In genomic region chr3:152299243-152299976, GRCh38 we compare ENCODE assay signal across 8 cellular contexts. TPM values are rescaled to one million over a fixed set of nuclear protein-coding genes. Genes with fewer than 3 reads are reported as not detected.
A peak's percentile ranks its signal among the peaks of the same experiment; 100 is the strongest.
DNase-seq lines count a peak whose midpoint lies in the region; ATAC-seq, FAIRE-seq and TF ChIP-seq lines count a peak whose summit lies in the region.

No MANE protein-coding gene starts in this region.

- TF ChIP-seq POLR2A in GM12892 (IDR thresholded peaks at IDR 0.05; ENCODE audit: low read depth, low read length), result no peak

- no peak for FAIRE-seq in GM12892 (lab: Jason Lieb, UNC)

- no peak for DNase-seq in activated CD4-positive, CD25-positive, alpha-beta regulatory T cell treated with anti-CD3 and anti-CD28 coated beads, Interleukin-2, amount 50 U/mL, for 72 hours
- no peak for DNase-seq in T-helper 2 cell treated with Interferon-gamma antibody and Interleukin-4, amounts not matched to agents 5 μg/mL and 100 μg/mL, for 36 hours (ENCODE audit: low spot score)
- DNase-seq in fibroblast of mammary gland (ENCODE audit: low read depth) (no peak), skeletal muscle cell (ENCODE audit: low read depth) (no peak), GM13976 (ENCODE audit: low spot score) (no peak), GM12892 (ENCODE audit: insufficient read length) (no peak), NCI-H1417 treated with DMSO at 0.1 percent for 48 hours (lab: John Stamatoyannopoulos, UW) (no peak)

- no peaks in the 10 kb centered on the region for H3K27me3 Mint-ChIP-seq in T-helper 2 cell treated with Interferon-gamma antibody and Interleukin-4, amounts not matched to agents 5 μg/mL and 100 μg/mL, for 36 hours (ENCODE audit: low read depth)

- TF ChIP-seq CTCF in fibroblast of mammary gland (conservative IDR thresholded peaks at IDR 0.05; ENCODE audit: control insufficient read depth, insufficient read depth, low read depth, low read length), result no peak
- TF ChIP-seq CTCF in GM13976 (IDR thresholded peaks at IDR 0.05; ENCODE audit: borderline replicate concordance, control extremely low read depth, extremely low read depth, insufficient read depth, missing control alignments), result no peak

- H3K27ac Mint-ChIP-seq in T-helper 2 cell treated with Interferon-gamma antibody and Interleukin-4, amounts not matched to agents 5 μg/mL and 100 μg/mL, for 36 hours, result peak overlapping the region; percentile 77

- peak overlapping the region; percentile 76 for H3K4me3 Mint-ChIP-seq in T-helper 2 cell treated with Interferon-gamma antibody and Interleukin-4, amounts not matched to agents 5 μg/mL and 100 μg/mL, for 36 hours

- H3K9me3 Mint-ChIP-seq in T-helper 2 cell treated with Interferon-gamma antibody and Interleukin-4, amounts not matched to agents 5 μg/mL and 100 μg/mL, for 36 hours, result no peaks in the 10 kb centered on the region

- peak; percentile 22 to 23 for ATAC-seq in activated CD4-positive, CD25-positive, alpha-beta regulatory T cell treated with anti-CD3 and anti-CD28 coated beads, Interleukin-2, amount 50 U/mL, for 24 hours

- in situ Hi-C loops in GM13976 (cut with MboI; ENCODE audit: low sequenced_read_pairs, unreplicated experiment), result no loop called here

- peaks cover 51% of the 10 kb centered on the region for H3K36me3 Mint-ChIP-seq in T-helper 2 cell treated with Interferon-gamma antibody and Interleukin-4, amounts not matched to agents 5 μg/mL and 100 μg/mL, for 36 hours (ENCODE audit: low read depth)

- peaks cover 64% of the 10 kb centered on the region for H3K4me1 Mint-ChIP-seq in T-helper 2 cell treated with Interferon-gamma antibody and Interleukin-4, amounts not matched to agents 5 μg/mL and 100 μg/mL, for 36 hours (ENCODE audit: low read depth)

- H3K4me3 ChIP-seq in fibroblast of mammary gland (ENCODE audit: control insufficient read depth, low read depth, low read length), result peak overlapping the region; percentile 46
- H3K4me3 ChIP-seq in skeletal muscle cell (ENCODE audit: low read depth, low read length), result peak overlapping the region; percentile 51

RNA-seq across cellular contexts. Expression of gene MBNL1, which starts 30.7 kb away (rescaled TPM):
- 140 TPM for polyA plus RNA-seq in GM12892 (2012; ENCODE audit: missing spikeins)
